Comparison of ENCODE assay signal across 26 cellular contexts in the genomic region with DNA sequence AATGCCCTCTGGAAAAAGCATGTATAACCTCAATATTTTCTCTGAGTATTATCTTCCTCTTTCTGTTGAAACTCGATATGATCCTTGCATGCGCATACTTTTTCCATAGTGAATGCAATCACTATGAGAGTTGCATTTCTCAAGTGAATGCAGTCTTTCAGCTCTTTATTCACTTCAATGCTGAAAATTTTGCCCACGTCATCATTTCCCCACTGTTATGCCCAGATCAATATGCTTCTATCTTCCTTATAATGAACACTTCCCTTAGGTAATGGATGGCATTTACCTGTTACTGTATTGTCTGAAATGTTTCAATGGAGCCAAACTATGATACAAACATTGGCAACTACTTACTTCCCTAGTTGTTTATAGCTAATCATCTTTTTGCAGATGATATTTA.
"Had no signal": no experiment of that assay in that cellular context is flagged by ENCODE, and none has a peak within 500 bp of the region (broad histone marks: within the 10 kb centered on the region; RNA-seq: fewer than 3 reads in every experiment).

No MANE protein-coding gene starts in this region.

- DNase-seq: colonic mucosa; cortex of kidney; effector CD8-positive, alpha-beta T cell; effector memory CD8-positive, alpha-beta T cell; endodermal cell; erythroblast; esophagus squamous epithelium; foreskin fibroblast; foreskin melanocyte; gastrocnemius medialis; glutamatergic neuron; head of caudate nucleus; heart right ventricle; hippocampal formation; left cardiac atrium; left lung; left ventricle myocardium superior; lower lobe of right lung; mesenchymal stem cell; mucosa of descending colon; naive B cell had no signal

- H3K36me3 ChIP-seq: colonic mucosa, esophagus squamous epithelium, gastrocnemius medialis, heart right ventricle, left lung, lower lobe of right lung had no signal

- H3K27ac ChIP-seq: colonic mucosa, epithelial cell of prostate, esophagus squamous epithelium, gastrocnemius medialis, heart right ventricle, left lung, lower lobe of right lung had no signal

- H3K4me3 ChIP-seq: colonic mucosa, esophagus squamous epithelium, gastrocnemius medialis, heart right ventricle, left lung, lower lobe of right lung, mucosa of descending colon had no signal

- H3K9me3 ChIP-seq: colonic mucosa, gastrocnemius medialis had no signal

- ATAC-seq: effector memory CD8-positive, alpha-beta T cell; esophagus mucosa; gastrocnemius medialis; heart right ventricle; left cardiac atrium; left lung; left ventricle myocardium superior; lower lobe of right lung; mucosa of descending colon had no signal

- H3K27me3 ChIP-seq: colonic mucosa, esophagus squamous epithelium, gastrocnemius medialis, heart right ventricle, left lung had no signal

- H3K4me1 ChIP-seq: colonic mucosa, esophagus squamous epithelium, gastrocnemius medialis, heart right ventricle, left lung, lower lobe of right lung had no signal

- FAIRE-seq: endometrium, islet of Langerhans, keratinocyte had no signal
